Comparison of ENCODE assay signal across 11 cellular contexts in genomic region chr6:25017486-25017885, GRCh38.
DNase-seq lines count a peak whose midpoint lies in the region; ATAC-seq, FAIRE-seq and TF ChIP-seq lines count a peak whose summit lies in the region.
"Had no signal": no experiment of that assay in that cellular context is flagged by ENCODE, and none has a peak within 500 bp of the region (broad histone marks: within the 10 kb centered on the region; RNA-seq: fewer than 3 reads in every experiment).

No MANE protein-coding gene starts in this region.

- H3K4me3 ChIP-seq in keratinocyte (ENCODE audit: control insufficient read depth in 2 of 3, extremely low read depth in 1 of 3, insufficient read depth in 2 of 3, low read depth in 1 of 3, low read length in 3 of 3), result peak overlapping the region in 1 of 3 experiments; percentile 22
- H3K4me3 ChIP-seq: coronary artery, sigmoid colon had no signal

- H3K79me2 ChIP-seq in keratinocyte (ENCODE audit: control insufficient read depth, insufficient read depth, low read length), result no peaks in the 10 kb centered on the region

- peak overlapping the region; percentile 11 for H3K9ac ChIP-seq in keratinocyte (ENCODE audit: control insufficient read depth, extremely low read depth, insufficient read depth, low read length)

- H3K4me1 ChIP-seq in keratinocyte (ENCODE audit: control insufficient read depth, extremely low read depth, insufficient read depth, low read length), result peaks cover 29% of the 10 kb centered on the region

- no peaks in the 10 kb centered on the region for H3K9me3 Mint-ChIP-seq in stimulated activated naive CD8-positive, alpha-beta T cell treated with anti-CD3 and anti-CD28 coated beads, Interleukin-15, Interleukin-2, amounts not matched to agents 100 ng/mL and 50 ng/mL, for 24 hours
- H3K9me3 Mint-ChIP-seq in activated T-helper 2 cell treated with anti-CD3 and anti-CD28 coated beads, Interferon-gamma antibody, Interleukin-2, Interleukin-4, amounts not matched to agents 10 μg/mL and 5 μg/mL and 100 μg/mL, durations not matched to agents 14 hours and 24 hours and 36 hours, result no peaks in the 10 kb centered on the region

- H4K20me1 ChIP-seq in keratinocyte (ENCODE audit: control insufficient read depth, extremely low read depth, insufficient read depth, low read length), result no peaks in the 10 kb centered on the region

- no peak for TF ChIP-seq CTCF in keratinocyte (optimal IDR thresholded peaks at IDR 0.05 in 1 of 3, IDR thresholded peaks at IDR 0.05 in 1 of 3, conservative IDR thresholded peaks at IDR 0.05 in 1 of 3; ENCODE audit: extremely low read depth in 1 of 3, insufficient read depth in 2 of 3, low read length in 3 of 3)

- peak overlapping the region; percentile 73 for H3K4me2 ChIP-seq in keratinocyte (ENCODE audit: control insufficient read depth, extremely low read depth, insufficient read depth, low read depth, low read length)

- H3K27ac ChIP-seq in keratinocyte (ENCODE audit: control insufficient read depth, insufficient read depth, low read length), result peak overlapping the region; percentile 70
- H3K27ac ChIP-seq: coronary artery, sigmoid colon had no signal

- H3K27me3 Mint-ChIP-seq in stimulated activated naive CD8-positive, alpha-beta T cell treated with anti-CD3 and anti-CD28 coated beads, Interleukin-15, Interleukin-2, amounts not matched to agents 100 ng/mL and 50 ng/mL, for 24 hours, result no peaks in the 10 kb centered on the region
- H3K27me3 Mint-ChIP-seq in activated T-helper 2 cell treated with anti-CD3 and anti-CD28 coated beads, Interferon-gamma antibody, Interleukin-2, Interleukin-4, amounts not matched to agents 10 μg/mL and 5 μg/mL and 100 μg/mL, durations not matched to agents 14 hours and 24 hours and 36 hours (ENCODE audit: low read depth), result no peaks in the 10 kb centered on the region

- FAIRE-seq in keratinocyte (lab: Jason Lieb, UNC) (no peak), urothelium cell line (lab: Jason Lieb, UNC) (no peak)

- DNase-seq in stimulated activated naive CD8-positive, alpha-beta T cell treated with anti-CD3 and anti-CD28 coated beads, Interleukin-15, Interleukin-2, amounts not matched to agents 100 U/mL and 50 U/mL, for 24 hours, result no peak
- no peak for DNase-seq in activated T-helper 2 cell treated with anti-CD3 and anti-CD28 coated beads, Interferon-gamma antibody, Interleukin-2, Interleukin-4, amounts not matched to agents 10 μg/mL and 5 μg/mL and 100 μg/mL, durations not matched to agents 14 hours and 24 hours and 36 hours (ENCODE audit: low spot score)
- DNase-seq in keratinocyte (ENCODE audit: low read depth, low spot score) (no peak), retina (no peak), urothelium cell line (ENCODE audit: low spot score) (no peak), HEK293T (ENCODE audit: extremely low spot score) (no peak)
- DNase-seq in activated CD4-positive, CD25-positive, alpha-beta regulatory T cell treated with anti-CD3 and anti-CD28 coated beads, Interleukin-2, amount 50 U/mL, for 72 hours, result no peak
- DNase-seq: NCI-H524, sigmoid colon had no signal

- H3K9me3 ChIP-seq in keratinocyte (ENCODE audit: control insufficient read depth, low read depth, low read length), result no peaks in the 10 kb centered on the region
- H3K9me3 ChIP-seq: sigmoid colon had no signal

- dilution Hi-C loops in keratinocyte (cut with MboI; ENCODE audit: extremely low pct_ligation_motif_present, low sequenced_read_pairs), result no loop called here

- no peaks in the 10 kb centered on the region for H3K27me3 ChIP-seq in keratinocyte (ENCODE audit: control insufficient read depth, extremely low read depth, insufficient read depth, low read length)
- H3K27me3 ChIP-seq: sigmoid colon had no signal

- POLR2A ChIA-PET in HEK293T (lab: Yijun Ruan, JAX), result no interaction called here

- no peaks in the 10 kb centered on the region for H3K9me1 ChIP-seq in keratinocyte (ENCODE audit: control insufficient read depth, extremely low read depth, insufficient read depth, low read length)

- CTCF ChIA-PET in HEK293T (lab: Yijun Ruan, JAX), result interaction anchor here (0.6 to 1.5 kb wide), 17 partner anchors 10 to 585 kb away, joined by 3 to 11 read pairs (median 4); partner anchors contain the start of gene ARMH2

- intact Hi-C loops in activated T-helper 2 cell treated with anti-CD3 and anti-CD28 coated beads, Interferon-gamma antibody, Interleukin-2, Interleukin-4, amounts not matched to agents 10 μg/mL and 5 μg/mL and 100 μg/mL, durations not matched to agents 14 hours and 24 hours and 36 hours (cut with micrococcal nuclease), result loop anchor here (5.0 kb wide), 2 partner anchors 240 to 435 kb away; no protein-coding TSS in a partner anchor

- no peak for ATAC-seq in stimulated activated naive CD8-positive, alpha-beta T cell treated with anti-CD3 and anti-CD28 coated beads, Interleukin-15, Interleukin-2, amounts not matched to agents 100 U/mL and 50 U/mL, for 24 hours

- H3K36me3 Mint-ChIP-seq in stimulated activated naive CD8-positive, alpha-beta T cell treated with anti-CD3 and anti-CD28 coated beads, Interleukin-15, Interleukin-2, amounts not matched to agents 100 ng/mL and 50 ng/mL, for 24 hours (ENCODE audit: low read depth), result no peaks in the 10 kb centered on the region
- no peaks in the 10 kb centered on the region for H3K36me3 Mint-ChIP-seq in activated T-helper 2 cell treated with anti-CD3 and anti-CD28 coated beads, Interferon-gamma antibody, Interleukin-2, Interleukin-4, amounts not matched to agents 10 μg/mL and 5 μg/mL and 100 μg/mL, durations not matched to agents 14 hours and 24 hours and 36 hours (ENCODE audit: low read depth)

- peak overlapping the region; percentile 75 for H3K27ac Mint-ChIP-seq in stimulated activated naive CD8-positive, alpha-beta T cell treated with anti-CD3 and anti-CD28 coated beads, Interleukin-15, Interleukin-2, amounts not matched to agents 100 ng/mL and 50 ng/mL, for 24 hours
- H3K27ac Mint-ChIP-seq in activated T-helper 2 cell treated with anti-CD3 and anti-CD28 coated beads, Interferon-gamma antibody, Interleukin-2, Interleukin-4, amounts not matched to agents 10 μg/mL and 5 μg/mL and 100 μg/mL, durations not matched to agents 14 hours and 24 hours and 36 hours, result peak overlapping the region; percentile 68

- H3K4me3 Mint-ChIP-seq in stimulated activated naive CD8-positive, alpha-beta T cell treated with anti-CD3 and anti-CD28 coated beads, Interleukin-15, Interleukin-2, amounts not matched to agents 100 ng/mL and 50 ng/mL, for 24 hours, result no peak overlapping the region
- no peak overlapping the region for H3K4me3 Mint-ChIP-seq in activated T-helper 2 cell treated with anti-CD3 and anti-CD28 coated beads, Interferon-gamma antibody, Interleukin-2, Interleukin-4, amounts not matched to agents 10 μg/mL and 5 μg/mL and 100 μg/mL, durations not matched to agents 14 hours and 24 hours and 36 hours (ENCODE audit: low read depth)

- no peaks in the 10 kb centered on the region for H3K36me3 ChIP-seq in keratinocyte (ENCODE audit: control insufficient read depth in 2 of 2, extremely low read depth in 1 of 2, insufficient read depth in 2 of 2, low read length in 2 of 2)
- H3K36me3 ChIP-seq: sigmoid colon had no signal

- H2AFZ ChIP-seq in keratinocyte (ENCODE audit: control insufficient read depth, low read length), result no peak overlapping the region

- peaks cover 57% of the 10 kb centered on the region for H3K4me1 Mint-ChIP-seq in stimulated activated naive CD8-positive, alpha-beta T cell treated with anti-CD3 and anti-CD28 coated beads, Interleukin-15, Interleukin-2, amounts not matched to agents 100 ng/mL and 50 ng/mL, for 24 hours (ENCODE audit: low read depth)
- peaks cover 38% of the 10 kb centered on the region for H3K4me1 Mint-ChIP-seq in activated T-helper 2 cell treated with anti-CD3 and anti-CD28 coated beads, Interferon-gamma antibody, Interleukin-2, Interleukin-4, amounts not matched to agents 10 μg/mL and 5 μg/mL and 100 μg/mL, durations not matched to agents 14 hours and 24 hours and 36 hours (ENCODE audit: low read depth)

TF ChIP-seq in HEK293T, 16 proteins besides CTCF, POLR2A, EP300 and RAD21:
- TF ChIP-seq L3MBTL2 (conservative IDR thresholded peaks at IDR 0.05) (no peak), SP1 (IDR thresholded peaks at IDR 0.05) (no peak), FOXM1 (IDR thresholded peaks at IDR 0.05; ENCODE audit: borderline replicate concordance) (no peak)
